In genomic region chr14:23056257-23056955, GRCh38 we compare ENCODE assay signal across 1 cellular context.
A peak's percentile ranks its signal among the peaks of the same experiment; 100 is the strongest.
TF ChIP-seq lines count a peak whose summit lies in the region.

No MANE protein-coding gene starts in this region.

TF ChIP-seq in HepG2, 621 proteins besides CTCF, POLR2A, EP300 and RAD21 (continued from another document and continues in another):
- TF ChIP-seq GPBP1L1 (CRISPR knock-in tag; IDR thresholded peaks at IDR 0.05) (no peak), ZNF556 (CRISPR knock-in tag; IDR thresholded peaks at IDR 0.05; ENCODE audit: borderline replicate concordance) (no peak; the same call in 1 of the 2 replicates), REL (CRISPR knock-in tag; conservative IDR thresholded peaks at IDR 0.05) (no peak), MIER3 (CRISPR knock-in tag; IDR thresholded peaks at IDR 0.05; ENCODE audit: borderline replicate concordance) (peak; percentile 66), NCOA5 (CRISPR knock-in tag; IDR thresholded peaks at IDR 0.05) (no peak), SETDB1 (CRISPR knock-in tag; IDR thresholded peaks at IDR 0.05; ENCODE audit: borderline replicate concordance) (no peak), PHB2 (IDR thresholded peaks at IDR 0.05; ENCODE audit: partially characterized antibody) (no peak), RXRA (CRISPR knock-in tag; IDR thresholded peaks at IDR 0.05) (peak; percentile 39; the same call in 1 of the 2 replicates), THAP8 (CRISPR knock-in tag; IDR thresholded peaks at IDR 0.05; ENCODE audit: borderline replicate concordance) (no peak), ZSCAN31 (CRISPR knock-in tag; IDR thresholded peaks at IDR 0.05; ENCODE audit: low read depth) (no peak), ZNF205 (CRISPR knock-in tag; IDR thresholded peaks at IDR 0.05) (peak; percentile 59; the same call in 1 of the 2 replicates), HOXA7 (CRISPR knock-in tag; IDR thresholded peaks at IDR 0.05) (no peak), ZNF816 (CRISPR knock-in tag; IDR thresholded peaks at IDR 0.05; ENCODE audit: borderline replicate concordance) (no peak), ZNF660 (CRISPR knock-in tag; IDR thresholded peaks at IDR 0.05; ENCODE audit: borderline replicate concordance, low read depth) (no peak), CCDC6 (CRISPR knock-in tag; IDR thresholded peaks at IDR 0.05) (peak; percentile 81; the same call in 1 of the 2 replicates), TMF1 (CRISPR knock-in tag; IDR thresholded peaks at IDR 0.05; ENCODE audit: low read depth) (no peak), KLF16 (CRISPR knock-in tag; IDR thresholded peaks at IDR 0.05) (no peak), E2F2 (CRISPR knock-in tag; IDR thresholded peaks at IDR 0.05; ENCODE audit: borderline replicate concordance) (no peak), FLYWCH1 (CRISPR knock-in tag; IDR thresholded peaks at IDR 0.05) (no peak), MBNL3 (CRISPR knock-in tag; conservative IDR thresholded peaks at IDR 0.05) (no peak), ADNP (CRISPR knock-in tag; IDR thresholded peaks at IDR 0.05) (no peak), PAWR (CRISPR knock-in tag; IDR thresholded peaks at IDR 0.05; ENCODE audit: borderline replicate concordance) (no peak), SP2 (CRISPR knock-in tag; IDR thresholded peaks at IDR 0.05) (no peak; the same call in 1 of the 2 replicates), GABPA (IDR thresholded peaks at IDR 0.05; ENCODE audit: low read depth, low read length) (no peak), GABPA (CRISPR knock-in tag; IDR thresholded peaks at IDR 0.05; ENCODE audit: low read depth) (no peak), SATB2 (CRISPR knock-in tag; IDR thresholded peaks at IDR 0.05) (no peak), CBX2 (IDR thresholded peaks at IDR 0.05; ENCODE audit: low read depth, low read length) (no peak), CBX2 (CRISPR knock-in tag; IDR thresholded peaks at IDR 0.05; ENCODE audit: low read depth) (no peak), KAT2B (IDR thresholded peaks at IDR 0.05; ENCODE audit: borderline replicate concordance, low read depth, low read length) (no peak), MXD4 (CRISPR knock-in tag; IDR thresholded peaks at IDR 0.05) (peak; percentile 64; the same call in 1 of the 2 replicates), ZNF136 (CRISPR knock-in tag; IDR thresholded peaks at IDR 0.05; ENCODE audit: low read depth) (no peak), ZNF552 (CRISPR knock-in tag; IDR thresholded peaks at IDR 0.05; ENCODE audit: borderline replicate concordance) (0 out of 2 replicates have a peak, but pooled peaks have one; percentile 25), NPAS2 (CRISPR knock-in tag; IDR thresholded peaks at IDR 0.05; ENCODE audit: borderline replicate concordance) (no peak), ZFP41 (CRISPR knock-in tag; IDR thresholded peaks at IDR 0.05; ENCODE audit: borderline replicate concordance) (peak; percentile 43; the same call in 1 of the 2 replicates), ZNF451 (CRISPR knock-in tag; IDR thresholded peaks at IDR 0.05) (no peak), SIN3B (IDR thresholded peaks at IDR 0.05; ENCODE audit: low read length) (no peak), ZNF282 (IDR thresholded peaks at IDR 0.05; ENCODE audit: partially characterized antibody) (no peak), KLF6 (CRISPR knock-in tag; IDR thresholded peaks at IDR 0.05) (peak; percentile 79), ZNF670 (CRISPR knock-in tag; IDR thresholded peaks at IDR 0.05; ENCODE audit: borderline replicate concordance) (no peak; the same call in 1 of the 2 replicates), SAP130 (CRISPR knock-in tag; IDR thresholded peaks at IDR 0.05; ENCODE audit: low read depth) (peak; percentile 68), MZF1 (CRISPR knock-in tag; IDR thresholded peaks at IDR 0.05; ENCODE audit: borderline replicate concordance) (no peak), ZNF362 (CRISPR knock-in tag; IDR thresholded peaks at IDR 0.05; ENCODE audit: borderline replicate concordance) (no peak), DZIP1 (CRISPR knock-in tag; IDR thresholded peaks at IDR 0.05) (peak; percentile 11; the same call in 1 of the 2 replicates), ZNF674 (CRISPR knock-in tag; IDR thresholded peaks at IDR 0.05; ENCODE audit: low read depth) (no peak), NFYB (CRISPR knock-in tag; IDR thresholded peaks at IDR 0.05) (no peak), ZNF343 (CRISPR knock-in tag; IDR thresholded peaks at IDR 0.05) (no peak), GTF3A (CRISPR knock-in tag; conservative IDR thresholded peaks at IDR 0.05) (no peak; the same call in 1 of the 2 replicates), ZBTB7B (CRISPR knock-in tag; IDR thresholded peaks at IDR 0.05) (peak; percentile 74; the same call in 1 of the 2 replicates), ZIK1 (CRISPR knock-in tag; IDR thresholded peaks at IDR 0.05; ENCODE audit: borderline replicate concordance, low read depth) (peak; percentile 96), GTF2F1 (IDR thresholded peaks at IDR 0.05; ENCODE audit: low read length) (no peak), NFATC3 (CRISPR knock-in tag; IDR thresholded peaks at IDR 0.05) (0 out of 2 replicates have a peak, but pooled peaks have one; percentile 17), TFDP2 (CRISPR knock-in tag; IDR thresholded peaks at IDR 0.05) (0 out of 2 replicates have a peak, but pooled peaks have one; percentile 40), WIZ (CRISPR knock-in tag; IDR thresholded peaks at IDR 0.05) (no peak), FIP1L1 (IDR thresholded peaks at IDR 0.05; ENCODE audit: borderline replicate concordance, insufficient read depth, low read depth, low read length) (0 out of 2 replicates have a peak, but pooled peaks have one; percentile 28), FOSL2 (CRISPR knock-in tag; IDR thresholded peaks at IDR 0.05) (peak; percentile 39; the same call in 1 of the 2 replicates)
- TF ChIP-seq, protein P1, sequence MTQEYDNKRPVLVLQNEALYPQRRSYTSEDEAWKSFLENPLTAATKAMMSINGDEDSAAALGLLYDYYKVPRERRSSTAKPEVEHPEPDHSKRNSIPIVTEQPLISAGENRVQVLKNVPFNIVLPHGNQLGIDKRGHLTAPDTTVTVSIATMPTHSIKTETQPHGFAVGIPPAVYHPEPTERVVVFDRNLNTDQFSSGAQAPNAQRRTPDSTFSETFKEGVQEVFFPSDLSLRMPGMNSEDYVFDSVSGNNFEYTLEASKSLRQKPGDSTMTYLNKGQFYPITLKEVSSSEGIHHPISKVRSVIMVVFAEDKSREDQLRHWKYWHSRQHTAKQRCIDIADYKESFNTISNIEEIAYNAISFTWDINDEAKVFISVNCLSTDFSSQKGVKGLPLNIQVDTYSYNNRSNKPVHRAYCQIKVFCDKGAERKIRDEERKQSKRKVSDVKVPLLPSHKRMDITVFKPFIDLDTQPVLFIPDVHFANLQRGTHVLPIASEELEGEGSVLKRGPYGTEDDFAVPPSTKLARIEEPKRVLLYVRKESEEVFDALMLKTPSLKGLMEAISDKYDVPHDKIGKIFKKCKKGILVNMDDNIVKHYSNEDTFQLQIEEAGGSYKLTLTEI (CRISPR knock-in tag; conservative IDR thresholded peaks at IDR 0.05) = no peak
- TF ChIP-seq, protein P2, sequence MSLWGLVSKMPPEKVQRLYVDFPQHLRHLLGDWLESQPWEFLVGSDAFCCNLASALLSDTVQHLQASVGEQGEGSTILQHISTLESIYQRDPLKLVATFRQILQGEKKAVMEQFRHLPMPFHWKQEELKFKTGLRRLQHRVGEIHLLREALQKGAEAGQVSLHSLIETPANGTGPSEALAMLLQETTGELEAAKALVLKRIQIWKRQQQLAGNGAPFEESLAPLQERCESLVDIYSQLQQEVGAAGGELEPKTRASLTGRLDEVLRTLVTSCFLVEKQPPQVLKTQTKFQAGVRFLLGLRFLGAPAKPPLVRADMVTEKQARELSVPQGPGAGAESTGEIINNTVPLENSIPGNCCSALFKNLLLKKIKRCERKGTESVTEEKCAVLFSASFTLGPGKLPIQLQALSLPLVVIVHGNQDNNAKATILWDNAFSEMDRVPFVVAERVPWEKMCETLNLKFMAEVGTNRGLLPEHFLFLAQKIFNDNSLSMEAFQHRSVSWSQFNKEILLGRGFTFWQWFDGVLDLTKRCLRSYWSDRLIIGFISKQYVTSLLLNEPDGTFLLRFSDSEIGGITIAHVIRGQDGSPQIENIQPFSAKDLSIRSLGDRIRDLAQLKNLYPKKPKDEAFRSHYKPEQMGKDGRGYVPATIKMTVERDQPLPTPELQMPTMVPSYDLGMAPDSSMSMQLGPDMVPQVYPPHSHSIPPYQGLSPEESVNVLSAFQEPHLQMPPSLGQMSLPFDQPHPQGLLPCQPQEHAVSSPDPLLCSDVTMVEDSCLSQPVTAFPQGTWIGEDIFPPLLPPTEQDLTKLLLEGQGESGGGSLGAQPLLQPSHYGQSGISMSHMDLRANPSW (CRISPR knock-in tag; IDR thresholded peaks at IDR 0.05; ENCODE audit: borderline replicate concordance) = no peak
- TF ChIP-seq, protein P3, sequence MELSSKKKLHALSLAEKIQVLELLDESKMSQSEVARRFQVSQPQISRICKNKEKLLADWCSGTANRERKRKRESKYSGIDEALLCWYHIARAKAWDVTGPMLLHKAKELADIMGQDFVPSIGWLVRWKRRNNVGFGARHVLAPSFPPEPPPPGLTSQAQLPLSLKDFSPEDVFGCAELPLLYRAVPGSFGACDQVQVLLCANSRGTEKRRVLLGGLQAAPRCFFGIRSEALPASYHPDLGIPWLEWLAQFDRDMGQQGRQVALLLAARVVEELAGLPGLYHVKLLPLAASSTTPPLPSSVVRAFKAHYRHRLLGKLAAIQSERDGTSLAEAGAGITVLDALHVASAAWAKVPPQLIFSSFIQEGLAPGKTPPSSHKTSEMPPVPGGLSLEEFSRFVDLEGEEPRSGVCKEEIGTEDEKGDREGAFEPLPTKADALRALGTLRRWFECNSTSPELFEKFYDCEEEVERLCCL (CRISPR knock-in tag; IDR thresholded peaks at IDR 0.05; ENCODE audit: borderline replicate concordance) = no peak
- TF ChIP-seq, protein P4, sequence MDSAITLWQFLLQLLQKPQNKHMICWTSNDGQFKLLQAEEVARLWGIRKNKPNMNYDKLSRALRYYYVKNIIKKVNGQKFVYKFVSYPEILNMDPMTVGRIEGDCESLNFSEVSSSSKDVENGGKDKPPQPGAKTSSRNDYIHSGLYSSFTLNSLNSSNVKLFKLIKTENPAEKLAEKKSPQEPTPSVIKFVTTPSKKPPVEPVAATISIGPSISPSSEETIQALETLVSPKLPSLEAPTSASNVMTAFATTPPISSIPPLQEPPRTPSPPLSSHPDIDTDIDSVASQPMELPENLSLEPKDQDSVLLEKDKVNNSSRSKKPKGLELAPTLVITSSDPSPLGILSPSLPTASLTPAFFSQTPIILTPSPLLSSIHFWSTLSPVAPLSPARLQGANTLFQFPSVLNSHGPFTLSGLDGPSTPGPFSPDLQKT (CRISPR knock-in tag; IDR thresholded peaks at IDR 0.05; ENCODE audit: borderline replicate concordance) = no peak
